In the genomic region with DNA sequence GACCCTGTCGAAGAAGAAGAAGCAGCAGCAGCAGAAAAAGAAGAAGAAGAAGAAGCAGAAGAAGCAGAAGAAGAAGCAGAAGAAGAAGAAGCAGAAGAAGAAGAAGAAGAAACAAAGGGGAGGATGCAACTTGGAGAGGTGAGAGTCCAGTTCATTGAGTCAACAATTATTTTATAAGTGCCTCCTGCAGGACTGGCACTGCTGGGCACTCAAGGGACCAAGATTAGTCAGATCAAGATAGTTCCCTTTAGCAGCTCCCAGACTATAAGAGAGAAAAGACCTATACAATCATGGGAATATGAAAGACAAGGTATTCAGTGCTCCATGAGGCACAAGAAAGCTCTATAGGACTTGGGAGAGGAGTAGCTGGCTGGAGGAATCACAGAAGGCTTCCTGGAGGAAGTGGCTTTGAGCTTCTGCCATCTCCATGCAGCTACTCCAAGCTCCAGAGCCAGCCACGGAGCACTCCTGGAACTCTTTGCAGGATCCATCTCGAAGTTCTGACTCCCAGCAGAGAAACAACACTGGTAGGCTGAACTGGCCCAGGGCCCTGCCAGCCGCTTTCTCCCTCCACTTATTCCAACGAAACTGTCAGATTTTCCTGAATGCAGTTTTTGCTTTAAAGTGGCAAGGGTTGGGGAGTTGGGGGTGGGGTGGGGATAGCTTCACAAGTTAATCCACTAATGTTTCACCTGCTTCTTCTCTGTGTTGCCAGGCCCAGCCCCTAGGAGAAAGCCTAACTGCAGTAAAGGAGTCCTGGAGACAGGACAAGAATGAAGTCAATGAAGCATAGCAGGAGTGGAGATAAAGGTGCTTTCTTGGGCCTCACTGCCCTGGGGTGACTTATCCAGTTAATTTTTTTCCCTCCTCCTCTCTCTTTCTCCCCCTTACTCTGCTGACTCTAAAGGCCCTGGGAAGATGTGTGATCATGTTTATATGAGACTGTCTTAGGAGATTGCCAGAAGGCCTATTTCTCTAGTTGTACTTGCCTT, we compare ENCODE assay signal across 23 cellular contexts.
DNase-seq lines count a peak whose midpoint lies in the region; TF ChIP-seq lines count a peak whose summit lies in the region.
"Had no signal": no experiment of that assay in that cellular context is flagged by ENCODE, and none has a peak within 500 bp of the region (broad histone marks: within the 10 kb centered on the region; RNA-seq: fewer than 3 reads in every experiment).

No MANE protein-coding gene starts in this region.

- WGBS in stomach, 5 donors, result 64 to 78% (median 75%) methylated on average over 5 of the region's 5 CpGs

- H3K4me3 Mint-ChIP-seq in Caco-2 (ENCODE audit: unreplicated experiment), result peak overlapping the region; percentile 0
- H3K4me3 Mint-ChIP-seq in neural progenitor cell, result peak overlapping the region; percentile 17

- no peak for TF ChIP-seq POLR2A in stomach (IDR thresholded peaks at IDR 0.05)

- H2AFZ ChIP-seq in neural progenitor cell (replicated peaks), result no peak overlapping the region

- H3K27me3 ChIP-seq in Caco-2 (replicated peaks; ENCODE audit: control insufficient read depth, insufficient read depth, low read length) (no peaks in the 10 kb centered on the region), kidney epithelial cell (ENCODE audit: control insufficient read depth, insufficient read depth, low read length) (no peaks in the 10 kb centered on the region), neural progenitor cell (peaks cover 5% of the 10 kb centered on the region), stomach (no peaks in the 10 kb centered on the region)
- H3K27me3 ChIP-seq: BLaER1, neutrophil, spleen, upper lobe of left lung had no signal

- no peak overlapping the region for H3K9ac ChIP-seq in neural progenitor cell
- H3K9ac ChIP-seq: BLaER1 had no signal

- peaks cover 5% of the 10 kb centered on the region for H3K36me3 Mint-ChIP-seq in Caco-2 (ENCODE audit: insufficient read depth, unreplicated experiment)
- H3K36me3 Mint-ChIP-seq in neural progenitor cell, result no peaks in the 10 kb centered on the region

- peak overlapping the region; percentile 23; the same call in 1 of the 2 replicates for H3K27ac ChIP-seq in VCaP
- H3K27ac ChIP-seq in neural progenitor cell, result no peak overlapping the region
- H3K27ac ChIP-seq in stomach, result no peak overlapping the region
- H3K27ac ChIP-seq: BLaER1, neutrophil, spleen had no signal

- H3K36me3 ChIP-seq in Caco-2 (ENCODE audit: control insufficient read depth, insufficient read depth, low read length) (no peaks in the 10 kb centered on the region), kidney epithelial cell (ENCODE audit: control insufficient read depth, insufficient read depth, low read length) (no peaks in the 10 kb centered on the region), neural progenitor cell (no peaks in the 10 kb centered on the region), stomach (no peaks in the 10 kb centered on the region)
- H3K36me3 ChIP-seq: BLaER1, neutrophil, spleen, upper lobe of left lung had no signal

- POLR2A ChIA-PET in Caco-2 (lab: Charles Lee), result interaction anchor here (2.7 to 2.8 kb wide), 2 partner anchors 13 to 18 kb away, joined by 21 to 23 read pairs; no protein-coding TSS in a partner anchor

- H3K9me3 Mint-ChIP-seq in Caco-2 (ENCODE audit: unreplicated experiment) (no peaks in the 10 kb centered on the region), neural progenitor cell (peaks cover 4% of the 10 kb centered on the region)

- CTCF ChIA-PET in Caco-2 (lab: Charles Lee), result interaction anchor here (0.8 to 1.5 kb wide), 3 partner anchors 19 to 264 kb away, joined by 3 read pairs; no protein-coding TSS in a partner anchor

- peaks cover 79% of the 10 kb centered on the region for H3K4me1 ChIP-seq in Caco-2
- H3K4me1 ChIP-seq in neural progenitor cell, result peaks cover 36% of the 10 kb centered on the region
- no peaks in the 10 kb centered on the region for H3K4me1 ChIP-seq in stomach
- H3K4me1 ChIP-seq: BLaER1, spleen had no signal

- intact Hi-C loops in Caco-2 (cut with micrococcal nuclease; ENCODE audit: unreplicated experiment) (no loop called here), stomach (cut with DNase I; ENCODE audit: low total_unique reads) (no loop called here)

- no peak for TF ChIP-seq CTCF in Caco-2 (IDR thresholded peaks at IDR 0.05; ENCODE audit: insufficient read depth in 1 of 2, low read depth in 1 of 2, low read length in 1 of 2, severe bottlenecking in 1 of 2, unreplicated experiment in 1 of 2)
- TF ChIP-seq CTCF in VCaP (conservative IDR thresholded peaks at IDR 0.05), result no peak
- TF ChIP-seq CTCF in kidney epithelial cell (IDR thresholded peaks at IDR 0.05; ENCODE audit: insufficient read depth, low read length, poor library complexity, severe bottlenecking), result no peak
- no peak for TF ChIP-seq CTCF in neural progenitor cell (IDR thresholded peaks at IDR 0.05)
- TF ChIP-seq CTCF in stomach (IDR thresholded peaks at IDR 0.05), result no peak

- no peaks in the 10 kb centered on the region for H3K9me3 ChIP-seq in Caco-2
- H3K9me3 ChIP-seq in neural progenitor cell (ENCODE audit: low read depth), result no peaks in the 10 kb centered on the region
- H3K9me3 ChIP-seq in stomach, result no peaks in the 10 kb centered on the region
- H3K9me3 ChIP-seq: BLaER1, neutrophil, spleen, upper lobe of left lung had no signal

- H3K27ac Mint-ChIP-seq in Caco-2 (ENCODE audit: unreplicated experiment) (peak overlapping the region; percentile 32), neural progenitor cell (peak overlapping the region; percentile 94)

- no peaks in the 10 kb centered on the region for H4K20me1 ChIP-seq in neural progenitor cell (ENCODE audit: low read depth)
- H4K20me1 ChIP-seq: BLaER1 had no signal

- no peaks in the 10 kb centered on the region for H3K27me3 Mint-ChIP-seq in Caco-2 (ENCODE audit: insufficient read depth, unreplicated experiment)
- H3K27me3 Mint-ChIP-seq in neural progenitor cell (ENCODE audit: insufficient read depth, low read depth), result peaks cover 16% of the 10 kb centered on the region

- H3F3A ChIP-seq in neural progenitor cell (ENCODE audit: low read depth), result no peaks in the 10 kb centered on the region

- no peaks in the 10 kb centered on the region for H3K79me2 ChIP-seq in neural progenitor cell (ENCODE audit: low read depth)

- TF ChIP-seq EP300 in stomach (IDR thresholded peaks at IDR 0.05), result no peak

- DNase-seq in Caco-2 (peak; percentile 52 to 73), kidney epithelial cell (ENCODE audit: low read depth) (peak; percentile 73), neural progenitor cell (ENCODE audit: low spot score) (no peak), HCEC 1CT (no peak), NCI-H1694 treated with DMSO at 0.1 percent for 48 hours (lab: John Stamatoyannopoulos, UW) (no peak), stomach (no peak), DMS153 treated with DMSO at 0.1 percent for 48 hours (lab: John Stamatoyannopoulos, UW; ENCODE audit: unreplicated experiment) (no peak)
- DNase-seq: activated CD4-positive, alpha-beta T cell treated with anti-CD3 and anti-CD28 coated beads, Interleukin-2, amount 50 U/mL, for 48 hours; activated CD4-positive, CD25-positive, alpha-beta regulatory T cell; activated effector memory CD4-positive, alpha-beta T cell treated with Interleukin-2 at 50 U/mL for 16 hours; glutamatergic neuron; IMR-90; left ventricle myocardium superior; NCI-H1436; NCI-H526; spleen; stimulated activated CD4-positive, alpha-beta T cell treated with anti-CD3 and anti-CD28 coated beads, Interleukin-4, amount 100 ng/mL, for 1 hour; stimulated activated naive CD4-positive, alpha-beta T cell treated with Interleukin-2 at 50 U/mL for 16 hours; T-helper 9 cell had no signal

- BruUV-seq in Caco-2 (replicated peaks; lab: Mats Ljungman, UMichigan), result no TSS peak

- no peak overlapping the region for H3K4me3 ChIP-seq in Caco-2 (ENCODE audit: low read depth, low read length)
- H3K4me3 ChIP-seq in kidney epithelial cell (ENCODE audit: low read depth, low read length), result no peak overlapping the region
- H3K4me3 ChIP-seq in neural progenitor cell, result no peak overlapping the region
- no peak overlapping the region for H3K4me3 ChIP-seq in stomach
- H3K4me3 ChIP-seq: BLaER1, spleen, upper lobe of left lung had no signal

- peak overlapping the region; percentile 56 for H3K4me2 ChIP-seq in neural progenitor cell
- H3K4me2 ChIP-seq: BLaER1 had no signal

- H3K4me1 Mint-ChIP-seq in Caco-2 (ENCODE audit: low read depth, unreplicated experiment), result peaks cover 74% of the 10 kb centered on the region
- peaks cover 69% of the 10 kb centered on the region for H3K4me1 Mint-ChIP-seq in neural progenitor cell

Comparison
In these comparisons a context has a peak if more than half of its experiments do, and no peak if none do; other contexts are left out.
1. DNase-seq: peak in Caco-2 (2 of 2) and kidney epithelial cell (single experiment); none in neural progenitor cell (single experiment), HCEC 1CT (single experiment), NCI-H1694 treated with DMSO at 0.1 percent for 48 hours (single experiment), stomach (single experiment) and DMS153 treated with DMSO at 0.1 percent for 48 hours (single experiment).